ENCODE assay signal across 13 cellular contexts in genomic region chr21:38911523-38912354, GRCh38.
DNase-seq lines count a peak whose midpoint lies in the region; ATAC-seq and TF ChIP-seq lines count a peak whose summit lies in the region.
"Had no signal": no experiment of that assay in that cellular context is flagged by ENCODE, and none has a peak within 500 bp of the region (broad histone marks: within the 10 kb centered on the region; RNA-seq: fewer than 3 reads in every experiment).

No MANE protein-coding gene starts in this region.

- H3K4me2 ChIP-seq in neural progenitor cell = no peak overlapping the region

- H3K9me3 ChIP-seq in neural progenitor cell (ENCODE audit: low read depth) = no peaks in the 10 kb centered on the region

- H3K4me3 Mint-ChIP-seq in neural progenitor cell = no peak overlapping the region
- H3K4me3 Mint-ChIP-seq in activated naive CD8-positive, alpha-beta T cell treated with anti-CD3 and anti-CD28 coated beads for 36 hours = no peak overlapping the region
- H3K4me3 Mint-ChIP-seq: naive B cell had no signal

- H3K4me1 ChIP-seq in neural progenitor cell = peaks cover 19% of the 10 kb centered on the region
- no peaks in the 10 kb centered on the region for H3K4me1 ChIP-seq in urinary bladder (ENCODE audit: insufficient read depth)

- peaks cover 12% of the 10 kb centered on the region for H3K27me3 Mint-ChIP-seq in neural progenitor cell (ENCODE audit: insufficient read depth, low read depth)
- peaks cover 8% of the 10 kb centered on the region for H3K27me3 Mint-ChIP-seq in activated naive CD8-positive, alpha-beta T cell treated with anti-CD3 and anti-CD28 coated beads for 36 hours

- WGBS in urinary bladder = 94% methylated on average over 4 of the region's 4 CpGs

- no peak for ATAC-seq in activated naive CD4-positive, alpha-beta T cell treated with anti-CD3 and anti-CD28 coated beads, Interleukin-2, amount 50 U/mL, for 72 hours
- ATAC-seq in GM18519 (IDR thresholded peaks at IDR 0.05; ENCODE audit: low FRiP score, unreplicated experiment) (no peak), HG02981 (IDR thresholded peaks at IDR 0.05; ENCODE audit: unreplicated experiment) (no peak)

- H3K4me3 ChIP-seq in coronary artery (no peak overlapping the region), neural progenitor cell (no peak overlapping the region), urinary bladder (ENCODE audit: low read depth, low read length) (no peak overlapping the region)

- no peaks in the 10 kb centered on the region for H3K9me3 Mint-ChIP-seq in activated naive CD4-positive, alpha-beta T cell treated with anti-CD3 and anti-CD28 coated beads, Interleukin-2, amount 50 U/mL, for 72 hours
- no peaks in the 10 kb centered on the region for H3K9me3 Mint-ChIP-seq in neural progenitor cell
- no peaks in the 10 kb centered on the region for H3K9me3 Mint-ChIP-seq in activated naive CD8-positive, alpha-beta T cell treated with anti-CD3 and anti-CD28 coated beads for 36 hours
- H3K9me3 Mint-ChIP-seq: naive B cell had no signal

- H3K4me1 Mint-ChIP-seq in neural progenitor cell = peaks cover 14% of the 10 kb centered on the region
- no peaks in the 10 kb centered on the region for H3K4me1 Mint-ChIP-seq in activated naive CD8-positive, alpha-beta T cell treated with anti-CD3 and anti-CD28 coated beads for 36 hours
- H3K4me1 Mint-ChIP-seq: naive B cell had no signal

- no peak for DNase-seq in activated naive CD4-positive, alpha-beta T cell treated with anti-CD3 and anti-CD28 coated beads, Interleukin-2, amount 50 U/mL, for 72 hours (ENCODE audit: low spot score in 2 of 2)
- no peak for DNase-seq in activated naive CD4-positive, alpha-beta T cell (lab: John Stamatoyannopoulos, UW)
- DNase-seq in coronary artery (ENCODE audit: low spot score) = no peak
- no peak for DNase-seq in neural progenitor cell (ENCODE audit: low spot score)
- no peak for DNase-seq in activated naive CD8-positive, alpha-beta T cell treated with anti-CD3 and anti-CD28 coated beads for 36 hours
- DNase-seq: activated CD4-positive, alpha-beta T cell treated with anti-CD3 and anti-CD28 coated beads for 48 hours; aorta; kidney; naive B cell; T-helper 2 cell had no signal

- peak overlapping the region; percentile 13 to 48 for H3K27ac ChIP-seq in coronary artery
- H3K27ac ChIP-seq in neural progenitor cell = no peak overlapping the region
- peak overlapping the region; percentile 56 for H3K27ac ChIP-seq in urinary bladder (ENCODE audit: low read depth)

- TF ChIP-seq CTCF in coronary artery (IDR thresholded peaks at IDR 0.05) = no peak
- TF ChIP-seq CTCF in neural progenitor cell (IDR thresholded peaks at IDR 0.05) = no peak

- peaks cover 24% of the 10 kb centered on the region for H3K27me3 ChIP-seq in neural progenitor cell

- H3K27ac Mint-ChIP-seq in activated naive CD4-positive, alpha-beta T cell treated with anti-CD3 and anti-CD28 coated beads, Interleukin-2, amount 50 U/mL, for 72 hours = peak overlapping the region; percentile 42 to 72
- peak overlapping the region; percentile 54 for H3K27ac Mint-ChIP-seq in neural progenitor cell
- no peak overlapping the region for H3K27ac Mint-ChIP-seq in activated naive CD8-positive, alpha-beta T cell treated with anti-CD3 and anti-CD28 coated beads for 36 hours

- H3K36me3 ChIP-seq in neural progenitor cell (no peaks in the 10 kb centered on the region), urinary bladder (ENCODE audit: insufficient read depth) (no peaks in the 10 kb centered on the region)

- no peaks in the 10 kb centered on the region for H3K79me2 ChIP-seq in neural progenitor cell (ENCODE audit: low read depth)

- H3K36me3 Mint-ChIP-seq in activated naive CD4-positive, alpha-beta T cell treated with anti-CD3 and anti-CD28 coated beads, Interleukin-2, amount 50 U/mL, for 72 hours = no peaks in the 10 kb centered on the region
- no peaks in the 10 kb centered on the region for H3K36me3 Mint-ChIP-seq in neural progenitor cell
- no peaks in the 10 kb centered on the region for H3K36me3 Mint-ChIP-seq in activated naive CD8-positive, alpha-beta T cell treated with anti-CD3 and anti-CD28 coated beads for 36 hours
- H3K36me3 Mint-ChIP-seq: naive B cell had no signal

- no peak overlapping the region for H3K9ac ChIP-seq in neural progenitor cell

- H2AFZ ChIP-seq in neural progenitor cell (replicated peaks) = no peak overlapping the region

- peaks cover 24% of the 10 kb centered on the region for H3F3A ChIP-seq in neural progenitor cell (ENCODE audit: low read depth)

- H4K20me1 ChIP-seq in neural progenitor cell (ENCODE audit: low read depth) = no peaks in the 10 kb centered on the region
